Comparison of ENCODE assay signal across 28 cellular contexts in genomic region chr22:36431977-36432376, GRCh38. TPM values are rescaled to one million over a fixed set of nuclear protein-coding genes. Genes with fewer than 3 reads are reported as not detected.
A peak's percentile ranks its signal among the peaks of the same experiment; 100 is the strongest.
DNase-seq lines count a peak whose midpoint lies in the region; ATAC-seq and TF ChIP-seq lines count a peak whose summit lies in the region.
"Had no signal": no experiment of that assay in that cellular context is flagged by ENCODE, and none has a peak within 500 bp of the region (broad histone marks: within the 10 kb centered on the region; RNA-seq: fewer than 3 reads in every experiment).

No MANE protein-coding gene starts in this region.

- H3K27ac Mint-ChIP-seq in MCF 10A (ENCODE audit: low read depth, unreplicated experiment) = no peak overlapping the region
- H3K27ac Mint-ChIP-seq: activated naive CD4-positive, alpha-beta T cell treated with anti-CD3 and anti-CD28 coated beads, Interleukin-2, amount 10 ng/mL, durations not matched to agents 7 days and 5 days; activated T-helper 1 cell treated with anti-CD3 and anti-CD28 coated beads, Interleukin-12 subunit alpha, Interleukin-12 subunit beta, Interleukin-2, Interleukin-4 antibody, amounts not matched to agents 30 ng/mL and 10 ng/mL and 1 ng/mL, durations not matched to agents 14 hours and 24 hours and 36 hours; IgD-negative memory B cell; natural killer cell; stimulated activated memory B cell treated with anti-CD40 and anti-IgM and Interleukin-4, amounts not matched to agents 10 μg/mL and 1 μg/mL and 100 μg/mL, for 72 hours had no signal

- H4K8ac ChIP-seq in neuronal stem cell (ENCODE audit: low read depth, low read length) = no peak overlapping the region

- no peak overlapping the region for H3K14ac ChIP-seq in neuronal stem cell (ENCODE audit: low read length)

- no peak overlapping the region for H3K4me2 ChIP-seq in neuronal stem cell (ENCODE audit: insufficient read depth, low read length, poor library complexity, severe bottlenecking)

- H3K27me3 ChIP-seq in breast epithelium (no peaks in the 10 kb centered on the region), brain microvascular endothelial cell (replicated peaks) (no peaks in the 10 kb centered on the region), neuronal stem cell (ENCODE audit: control insufficient read depth in 3 of 3, insufficient read depth in 3 of 3, low read depth in 1 of 3, low read length in 3 of 3) (no peaks in the 10 kb centered on the region)
- H3K27me3 ChIP-seq: left lung, ovary, right atrium auricular region, SJSA1, suprapubic skin had no signal

- no peak overlapping the region for H3K9ac ChIP-seq in neuronal stem cell (ENCODE audit: low read depth, low read length, poor library complexity)

- WGBS in neuronal stem cell (ENCODE audit: extremely low coverage in 2 of 2, insufficient read length in 2 of 2, insufficient replicate concordance in 1 of 2), 2 donors = no CpG with 5 or more reads among the region's 9 CpGs

- H2AFZ ChIP-seq in neuronal stem cell (ENCODE audit: low read length) = peak overlapping the region; percentile 58

- H3K23ac ChIP-seq in neuronal stem cell (ENCODE audit: low read depth, low read length, poor library complexity) = no peak overlapping the region

- POLR2A ChIA-PET in MCF 10A (lab: Yijun Ruan, JAX) = interaction anchor here (0.9 kb wide), 1 partner anchor 44 kb away, joined by 4 read pairs; the partner anchor contains the start of gene MYH9

- H3K4me1 Mint-ChIP-seq in MCF 10A (ENCODE audit: insufficient read depth, unreplicated experiment) = peaks cover 23% of the 10 kb centered on the region

- no peak overlapping the region for H2AK5ac ChIP-seq in neuronal stem cell (ENCODE audit: low read depth, low read length)

- H3K27ac ChIP-seq in breast epithelium (peak overlapping the region; percentile 79 to 81), brain microvascular endothelial cell (peak overlapping the region; percentile 62), neuronal stem cell (replicated peaks; ENCODE audit: low read length) (no peak overlapping the region)
- H3K27ac ChIP-seq: ovary, right atrium auricular region, SJSA1, suprapubic skin had no signal

- intact Hi-C loops in breast epithelium (cut with DNase I; ENCODE audit: low total_unique reads) = no loop called here
- intact Hi-C loops in MCF 10A (cut with micrococcal nuclease) = no loop called here

- H4K91ac ChIP-seq in neuronal stem cell (ENCODE audit: low read depth, low read length, poor library complexity) = no peak overlapping the region

- H2BK12ac ChIP-seq in neuronal stem cell (ENCODE audit: low read length) = no peak overlapping the region

- peak overlapping the region; percentile 25 for H3K18ac ChIP-seq in neuronal stem cell (ENCODE audit: low read length)

- no peak for TF ChIP-seq POLR2A in breast epithelium (IDR thresholded peaks at IDR 0.05)

- no peaks in the 10 kb centered on the region for H3K27me3 Mint-ChIP-seq in MCF 10A (ENCODE audit: insufficient read depth, unreplicated experiment)
- H3K27me3 Mint-ChIP-seq: IgD-negative memory B cell; stimulated activated memory B cell treated with anti-CD40 and anti-IgM and Interleukin-4, amounts not matched to agents 10 μg/mL and 1 μg/mL and 100 μg/mL, for 72 hours had no signal

- no peaks in the 10 kb centered on the region for H3K9me3 ChIP-seq in breast epithelium
- no peaks in the 10 kb centered on the region for H3K9me3 ChIP-seq in neuronal stem cell (replicated peaks in 1 of 2; ENCODE audit: control insufficient read depth in 2 of 2, insufficient read depth in 1 of 2, low read depth in 1 of 2, low read length in 2 of 2)
- H3K9me3 ChIP-seq: left lung, ovary, right atrium auricular region, SJSA1, suprapubic skin had no signal

- BruUV-seq in MCF 10A (replicated peaks; lab: Mats Ljungman, UMichigan) = no TSS peak

- no peak overlapping the region for H2BK120ac ChIP-seq in neuronal stem cell (ENCODE audit: low read depth, low read length)

- H3K4me3 ChIP-seq in breast epithelium = no peak overlapping the region
- no peak overlapping the region for H3K4me3 ChIP-seq in brain microvascular endothelial cell (ENCODE audit: low read depth, low read length)
- no peak overlapping the region for H3K4me3 ChIP-seq in neuronal stem cell (ENCODE audit: low read length in 2 of 2)
- H3K4me3 ChIP-seq: left lung, ovary, right atrium auricular region, SJSA1, suprapubic skin had no signal

- in situ Hi-C loops in brain microvascular endothelial cell (cut with HindIII; ENCODE audit: low pct_ligation_motif_present, low sequenced_read_pairs) = no loop called here

- peaks cover 7% of the 10 kb centered on the region for H3K36me3 Mint-ChIP-seq in MCF 10A (ENCODE audit: insufficient read depth, unreplicated experiment)
- H3K36me3 Mint-ChIP-seq: activated naive CD4-positive, alpha-beta T cell treated with anti-CD3 and anti-CD28 coated beads, Interleukin-2, amount 10 ng/mL, durations not matched to agents 7 days and 5 days; CD8-positive, alpha-beta memory T cell; IgD-negative memory B cell; natural killer cell; stimulated activated memory B cell treated with anti-CD40 and anti-IgM and Interleukin-4, amounts not matched to agents 10 μg/mL and 1 μg/mL and 100 μg/mL, for 72 hours had no signal

- H3K4ac ChIP-seq in neuronal stem cell (ENCODE audit: low read length) = no peak overlapping the region

- H2BK15ac ChIP-seq in neuronal stem cell (ENCODE audit: low read length) = no peak overlapping the region

- ATAC-seq in esophagus mucosa = no peak
- ATAC-seq: natural killer cell; stimulated activated memory B cell treated with anti-CD40 and anti-IgM and Interleukin-4, amounts not matched to agents 10 μg/mL and 1 μg/mL and 100 μg/mL, for 72 hours had no signal

- DNase-seq in breast epithelium (ENCODE audit: low spot score in 2 of 2) = no peak
- no peak for DNase-seq in MCF 10A (ENCODE audit: unreplicated experiment)
- no peak for DNase-seq in brain microvascular endothelial cell
- no peak for DNase-seq in neuronal stem cell (ENCODE audit: low spot score)
- no peak for DNase-seq in COR-L47 (lab: John Stamatoyannopoulos, UW)
- DNase-seq in NCI-H2107 treated with DMSO at 0.1 percent for 48 hours (lab: John Stamatoyannopoulos, UW; ENCODE audit: unreplicated experiment) = no peak
- no peak for DNase-seq in dermis blood vessel endothelial cell
- DNase-seq: activated CD4-positive, alpha-beta T cell treated with anti-CD3 and anti-CD28 coated beads, Interleukin-2, amount 50 U/mL, for 4 hours; activated CD4-positive, CD25-positive, alpha-beta regulatory T cell; activated naive CD4-positive, alpha-beta T cell treated with anti-CD3 and anti-CD28 coated beads, Interleukin-2, amount 10 ng/mL, durations not matched to agents 7 days and 5 days; amygdala; caudate nucleus; CD8-positive, alpha-beta memory T cell; DMS153; left lung; natural killer cell; NCI-H1105 treated with DMSO at 0.1 percent for 48 hours; NCI-H2029 treated with DMSO at 0.1 percent for 48 hours; NCI-H774; ovary; stimulated activated CD4-positive, alpha-beta T cell treated with anti-CD3 and anti-CD28 coated beads, Interleukin-4, amount 100 ng/mL, for 4 hours had no signal

- TF ChIP-seq CTCF in breast epithelium (IDR thresholded peaks at IDR 0.05) (no peak), MCF 10A (IDR thresholded peaks at IDR 0.05; ENCODE audit: unreplicated experiment) (no peak), brain microvascular endothelial cell (IDR thresholded peaks at IDR 0.05; ENCODE audit: low read depth, low read length, missing control alignments) (no peak)

- peaks cover 10 to 12% of the 10 kb centered on the region in 2 donors for H3K4me1 ChIP-seq in breast epithelium
- H3K4me1 ChIP-seq in neuronal stem cell (ENCODE audit: control insufficient read depth in 2 of 2, insufficient read depth in 1 of 2, low read depth in 1 of 2, low read length in 2 of 2) = peaks cover 16 to 21% of the 10 kb centered on the region in 2 donors
- H3K4me1 ChIP-seq: right atrium auricular region had no signal

- CTCF ChIA-PET in MCF 10A (lab: Yijun Ruan, JAX) = interaction anchor here (1.2 kb wide), 1 partner anchor 39 kb away, joined by 4 read pairs; no protein-coding TSS in a partner anchor

- H3K9me3 Mint-ChIP-seq in MCF 10A (ENCODE audit: unreplicated experiment) = no peaks in the 10 kb centered on the region
- H3K9me3 Mint-ChIP-seq: activated naive CD4-positive, alpha-beta T cell treated with anti-CD3 and anti-CD28 coated beads, Interleukin-2, amount 10 ng/mL, durations not matched to agents 7 days and 5 days; activated T-helper 1 cell treated with anti-CD3 and anti-CD28 coated beads, Interleukin-12 subunit alpha, Interleukin-12 subunit beta, Interleukin-2, Interleukin-4 antibody, amounts not matched to agents 30 ng/mL and 10 ng/mL and 1 ng/mL, durations not matched to agents 14 hours and 24 hours and 36 hours; CD8-positive, alpha-beta memory T cell; IgD-negative memory B cell; natural killer cell; stimulated activated memory B cell treated with anti-CD40 and anti-IgM and Interleukin-4, amounts not matched to agents 10 μg/mL and 1 μg/mL and 100 μg/mL, for 72 hours had no signal

- no peak overlapping the region for H3K4me3 Mint-ChIP-seq in MCF 10A (ENCODE audit: unreplicated experiment)
- H3K4me3 Mint-ChIP-seq: activated naive CD4-positive, alpha-beta T cell treated with anti-CD3 and anti-CD28 coated beads, Interleukin-2, amount 10 ng/mL, durations not matched to agents 7 days and 5 days; activated T-helper 1 cell treated with anti-CD3 and anti-CD28 coated beads, Interleukin-12 subunit alpha, Interleukin-12 subunit beta, Interleukin-2, Interleukin-4 antibody, amounts not matched to agents 30 ng/mL and 10 ng/mL and 1 ng/mL, durations not matched to agents 14 hours and 24 hours and 36 hours; CD8-positive, alpha-beta memory T cell; IgD-negative memory B cell; natural killer cell; stimulated activated memory B cell treated with anti-CD40 and anti-IgM and Interleukin-4, amounts not matched to agents 10 μg/mL and 1 μg/mL and 100 μg/mL, for 72 hours had no signal

- H3K36me3 ChIP-seq in breast epithelium (no peaks in the 10 kb centered on the region), brain microvascular endothelial cell (replicated peaks) (no peaks in the 10 kb centered on the region), neuronal stem cell (replicated peaks in 1 of 2; ENCODE audit: control insufficient read depth in 2 of 2, insufficient read depth in 2 of 2, low read length in 2 of 2) (no peaks in the 10 kb centered on the region)
- H3K36me3 ChIP-seq: left lung, ovary, right atrium auricular region, SJSA1, suprapubic skin had no signal

- no peak overlapping the region for H2BK5ac ChIP-seq in neuronal stem cell (ENCODE audit: low read length)

- H3K79me1 ChIP-seq in neuronal stem cell (ENCODE audit: low read depth, low read length) = no peaks in the 10 kb centered on the region

RNA-seq across cellular contexts. Expression of gene MYH9, which starts 44.2 kb away (rescaled TPM):
- total RNA-seq in breast epithelium (100 to 1,000 TPM; 169 to 392 (median 268) TPM), MCF 10A (2022) (643 and 653 TPM in 2 replicates), esophagus mucosa (487 TPM), dermis blood vessel endothelial cell (803 and 1,099 TPM in 2 replicates)
- 60.4 TPM for polyA plus RNA-seq in neuronal stem cell (2013, experiment 1 of 2)
- 59.3 TPM for polyA plus RNA-seq in neuronal stem cell (2013, experiment 2 of 2)

RNA-seq across cellular contexts. Expression of gene TXN2, which starts 49.5 kb away (rescaled TPM):
- 10 to 100 TPM; 52.3 to 71.1 (median 58.1) TPM for total RNA-seq in breast epithelium
- total RNA-seq in MCF 10A (2022) = 61.5 and 83.2 TPM in 2 replicates
- polyA plus RNA-seq in neuronal stem cell (2013, experiment 1 of 2) = 68.5 TPM
- 67.9 TPM for polyA plus RNA-seq in neuronal stem cell (2013, experiment 2 of 2)
- total RNA-seq in esophagus mucosa = 103 TPM
- total RNA-seq in dermis blood vessel endothelial cell = 22.0 and 30.3 TPM in 2 replicates
